1 cellular context compared by ENCODE assay signal in the genomic region with DNA sequence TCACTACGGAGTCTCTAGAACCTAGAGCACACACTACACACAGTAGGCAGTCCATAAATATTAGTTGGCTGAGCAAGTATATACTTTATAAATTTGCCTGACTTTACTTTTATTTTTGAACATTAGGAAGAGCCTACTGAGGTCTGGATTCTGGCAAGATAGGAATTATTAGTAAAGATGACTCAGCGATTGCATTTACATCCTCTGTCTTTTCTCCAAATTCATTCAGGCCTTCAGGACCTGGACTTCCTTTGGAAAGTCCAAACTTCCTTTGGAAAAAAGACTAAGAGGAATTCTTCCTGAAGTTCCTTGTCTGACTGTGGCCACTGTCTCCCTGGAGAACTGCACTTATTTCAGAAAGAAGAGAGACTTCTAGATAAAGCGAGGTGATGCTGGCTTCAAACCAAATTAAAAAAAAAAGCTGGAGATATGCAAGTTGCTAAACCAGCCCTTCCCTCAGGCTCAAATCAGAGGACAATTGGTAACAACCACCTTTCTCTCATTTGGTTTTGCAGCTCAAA.
TF ChIP-seq lines count a peak whose summit lies in the region.

No MANE protein-coding gene starts in this region.

TF ChIP-seq in SK-N-SH treated with all-trans-retinoic acid at 6 μM for 48 hours, 23 proteins besides CTCF, POLR2A, EP300 and RAD21 (continued from another document):
- TF ChIP-seq TCF4 (CRISPR knock-in tag; IDR thresholded peaks at IDR 0.05; ENCODE audit: borderline replicate concordance): no peak
- TF ChIP-seq ZFP3 (CRISPR knock-in tag; IDR thresholded peaks at IDR 0.05): no peak
- TF ChIP-seq ZC3H10 (CRISPR knock-in tag; IDR thresholded peaks at IDR 0.05): no peak
- TF ChIP-seq ARNTL (CRISPR knock-in tag; IDR thresholded peaks at IDR 0.05; ENCODE audit: borderline replicate concordance, low read depth): no peak
- no peak for TF ChIP-seq CREB5 (CRISPR knock-in tag; IDR thresholded peaks at IDR 0.05; ENCODE audit: low read depth)
- TF ChIP-seq SNAI2 (CRISPR knock-in tag; IDR thresholded peaks at IDR 0.05): no peak
- no peak for TF ChIP-seq ISL1 (CRISPR knock-in tag; IDR thresholded peaks at IDR 0.05)
TF ChIP-seq in SK-N-SH treated with all-trans-retinoic acid at 6 μM for 48 hours: peak in this region for 0.
